In the genomic region with DNA sequence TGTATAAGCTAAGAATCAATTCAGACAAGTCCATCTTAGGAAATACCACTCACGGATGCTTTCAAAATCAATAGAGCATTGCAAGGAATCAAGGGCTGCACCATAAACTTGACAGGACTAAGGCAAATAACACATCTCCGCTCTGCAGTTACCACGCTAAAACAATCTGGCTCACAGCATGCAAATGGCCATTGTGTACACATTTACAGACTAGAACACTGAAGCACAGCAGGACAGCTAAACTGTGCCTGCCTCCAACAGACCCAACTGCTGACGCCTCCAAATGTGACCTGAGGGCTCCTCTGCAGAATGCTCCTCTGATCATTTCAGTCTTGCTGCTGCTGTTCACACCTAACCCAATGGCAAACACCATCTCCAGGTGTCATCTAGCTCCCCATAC, we compare ENCODE assay signal across 19 cellular contexts.
DNase-seq lines count a peak whose midpoint lies in the region; ATAC-seq and TF ChIP-seq lines count a peak whose summit lies in the region.
"Had no signal": no experiment of that assay in that cellular context is flagged by ENCODE, and none has a peak within 500 bp of the region (broad histone marks: within the 10 kb centered on the region; RNA-seq: fewer than 3 reads in every experiment).

No MANE protein-coding gene starts in this region.

- H3K4me1 ChIP-seq in HEK293 (ENCODE audit: control insufficient read depth, insufficient read depth, low read length): peaks cover 20% of the 10 kb centered on the region
- H3K4me1 ChIP-seq: foreskin keratinocyte had no signal

- H3K9me3 ChIP-seq in HEK293 (ENCODE audit: control insufficient read depth, insufficient read depth, low read depth, low read length): no peaks in the 10 kb centered on the region
- H3K9me3 ChIP-seq: testis had no signal

- no peaks in the 10 kb centered on the region for H3K36me3 ChIP-seq in HEK293 (ENCODE audit: control insufficient read depth in 2 of 2, insufficient read depth in 1 of 2, low read length in 2 of 2)

- H3K4me3 ChIP-seq in AG10803 (ENCODE audit: low read length) (no peak overlapping the region), HEK293 (ENCODE audit: low read depth, low read length) (no peak overlapping the region), astrocyte of the spinal cord (ENCODE audit: low read depth, low read length) (no peak overlapping the region)
- H3K4me3 ChIP-seq: testis had no signal

- POLR2A ChIA-PET in HEK293 (lab: Yijun Ruan, JAX): interaction anchor here (1.5 kb wide), 1 partner anchor 105 kb away, joined by 15 read pairs; the partner anchor contains the start of gene MEX3B

- TF ChIP-seq CTCF in AG10803 (conservative IDR thresholded peaks at IDR 0.05; ENCODE audit: low read length) (no peak), HEK293 (tag by site-specific recombination; IDR thresholded peaks at IDR 0.05) (no peak), astrocyte of the spinal cord (IDR thresholded peaks at IDR 0.05; ENCODE audit: low read depth, low read length) (no peak), GM13976 (IDR thresholded peaks at IDR 0.05; ENCODE audit: borderline replicate concordance, control extremely low read depth, extremely low read depth, insufficient read depth, missing control alignments) (no peak)

- ATAC-seq in GM18519 (IDR thresholded peaks at IDR 0.05; ENCODE audit: low FRiP score, unreplicated experiment): no peak
- ATAC-seq: CD8-positive, alpha-beta T cell; stimulated activated memory B cell treated with anti-CD40 and anti-IgM and Interleukin-4, amounts not matched to agents 10 μg/mL and 1 μg/mL and 100 μg/mL, for 72 hours had no signal

- DNase-seq in AG10803 (ENCODE audit: low read depth) (peak; percentile 1), NCI-H2227 treated with DMSO at 0.1 percent for 48 hours (lab: John Stamatoyannopoulos, UW) (peak; percentile 72), astrocyte of the spinal cord (ENCODE audit: low read depth, low spot score) (peak; percentile 6), GM13976 (ENCODE audit: low spot score) (no peak), Ammon's horn (ENCODE audit: low spot score) (no peak)
- DNase-seq in activated CD4-positive, alpha-beta T cell treated with anti-CD3 and anti-CD28 coated beads, Interleukin-2, amount 50 U/mL, for 1 hour: no peak
- DNase-seq: activated CD4-positive, alpha-beta T cell treated with anti-CD3 and anti-CD28 coated beads for 48 hours; activated CD8-positive, alpha-beta memory T cell treated with anti-CD3 and anti-CD28 coated beads, Interleukin-2, amount 50 U/mL, for 4 hours; activated effector memory CD4-positive, alpha-beta T cell treated with Interleukin-2 at 50 U/mL for 16 hours; caudate nucleus; CD8-positive, alpha-beta T cell; hypothalamus; kidney; NCI-H1694 treated with DMSO at 0.1 percent for 48 hours; testis had no signal

- CTCF ChIA-PET in HEK293 (lab: Yijun Ruan, JAX): interaction anchor here (0.5 to 2.7 kb wide), 3 partner anchors 17 to 531 kb away, joined by 3 to 14 read pairs (median 4); no protein-coding TSS in a partner anchor

- in situ Hi-C loops in astrocyte of the spinal cord (cut with HindIII; ENCODE audit: low sequenced_read_pairs) (no loop called here), GM13976 (cut with MboI; ENCODE audit: low sequenced_read_pairs, unreplicated experiment) (loop anchor here (25.0 kb wide), 1 partner anchor 454 kb away; no protein-coding TSS in a partner anchor)

- H3K27ac ChIP-seq in HEK293 (ENCODE audit: extremely low read depth, low read depth, low read length): no peak overlapping the region; the same call in 1 of the 2 replicates
- H3K27ac ChIP-seq: foreskin keratinocyte, testis had no signal

TF ChIP-seq in HEK293, 187 proteins besides CTCF, POLR2A, EP300 and RAD21 (continues in another document):
- TF ChIP-seq OSR2 (tag by site-specific recombination; IDR thresholded peaks at IDR 0.05) (peak; percentile 77), BCL11B (tag by site-specific recombination; IDR thresholded peaks at IDR 0.05; ENCODE audit: low read depth) (no peak), ZNF341 (tag by site-specific recombination; IDR thresholded peaks at IDR 0.05; ENCODE audit: low read depth) (0 out of 2 replicates have a peak, but pooled peaks have one; percentile 21), ZNF2 (tag by site-specific recombination; IDR thresholded peaks at IDR 0.05) (0 out of 2 replicates have a peak, but pooled peaks have one; percentile 25), ZNF335 (tag by site-specific recombination; conservative IDR thresholded peaks at IDR 0.05) (peak; percentile 29; the same call in 1 of the 2 replicates), OVOL3 (tag by site-specific recombination; IDR thresholded peaks at IDR 0.05) (peak; percentile 60; the same call in 1 of the 2 replicates), ZBTB1 (tag by site-specific recombination; IDR thresholded peaks at IDR 0.05) (peak; percentile 29; the same call in 1 of the 2 replicates), FEZF1 (tag by site-specific recombination; IDR thresholded peaks at IDR 0.05) (peak; percentile 97), SP7 (tag by site-specific recombination; IDR thresholded peaks at IDR 0.05) (peak; percentile 91), ZSCAN30 (tag by site-specific recombination; IDR thresholded peaks at IDR 0.05) (peak; percentile 87), GFI1B (tag by site-specific recombination; IDR thresholded peaks at IDR 0.05) (peak; percentile 89; the same call in 1 of the 2 replicates), ZNF488 (tag by site-specific recombination; IDR thresholded peaks at IDR 0.05) (no peak), ZNF529 (tag by site-specific recombination; IDR thresholded peaks at IDR 0.05; ENCODE audit: insufficient replicate concordance) (no peak)
- TF ChIP-seq, protein P1, sequence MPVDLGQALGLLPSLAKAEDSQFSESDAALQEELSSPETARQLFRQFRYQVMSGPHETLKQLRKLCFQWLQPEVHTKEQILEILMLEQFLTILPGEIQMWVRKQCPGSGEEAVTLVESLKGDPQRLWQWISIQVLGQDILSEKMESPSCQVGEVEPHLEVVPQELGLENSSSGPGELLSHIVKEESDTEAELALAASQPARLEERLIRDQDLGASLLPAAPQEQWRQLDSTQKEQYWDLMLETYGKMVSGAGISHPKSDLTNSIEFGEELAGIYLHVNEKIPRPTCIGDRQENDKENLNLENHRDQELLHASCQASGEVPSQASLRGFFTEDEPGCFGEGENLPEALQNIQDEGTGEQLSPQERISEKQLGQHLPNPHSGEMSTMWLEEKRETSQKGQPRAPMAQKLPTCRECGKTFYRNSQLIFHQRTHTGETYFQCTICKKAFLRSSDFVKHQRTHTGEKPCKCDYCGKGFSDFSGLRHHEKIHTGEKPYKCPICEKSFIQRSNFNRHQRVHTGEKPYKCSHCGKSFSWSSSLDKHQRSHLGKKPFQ (tag by site-specific recombination; IDR thresholded peaks at IDR 0.05): peak; percentile 90
- TF ChIP-seq, protein P2, sequence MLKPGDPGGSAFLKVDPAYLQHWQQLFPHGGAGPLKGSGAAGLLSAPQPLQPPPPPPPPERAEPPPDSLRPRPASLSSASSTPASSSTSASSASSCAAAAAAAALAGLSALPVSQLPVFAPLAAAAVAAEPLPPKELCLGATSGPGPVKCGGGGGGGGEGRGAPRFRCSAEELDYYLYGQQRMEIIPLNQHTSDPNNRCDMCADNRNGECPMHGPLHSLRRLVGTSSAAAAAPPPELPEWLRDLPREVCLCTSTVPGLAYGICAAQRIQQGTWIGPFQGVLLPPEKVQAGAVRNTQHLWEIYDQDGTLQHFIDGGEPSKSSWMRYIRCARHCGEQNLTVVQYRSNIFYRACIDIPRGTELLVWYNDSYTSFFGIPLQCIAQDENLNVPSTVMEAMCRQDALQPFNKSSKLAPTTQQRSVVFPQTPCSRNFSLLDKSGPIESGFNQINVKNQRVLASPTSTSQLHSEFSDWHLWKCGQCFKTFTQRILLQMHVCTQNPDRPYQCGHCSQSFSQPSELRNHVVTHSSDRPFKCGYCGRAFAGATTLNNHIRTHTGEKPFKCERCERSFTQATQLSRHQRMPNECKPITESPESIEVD (tag by site-specific recombination; IDR thresholded peaks at IDR 0.05): peak; percentile 80
- TF ChIP-seq, protein P3, sequence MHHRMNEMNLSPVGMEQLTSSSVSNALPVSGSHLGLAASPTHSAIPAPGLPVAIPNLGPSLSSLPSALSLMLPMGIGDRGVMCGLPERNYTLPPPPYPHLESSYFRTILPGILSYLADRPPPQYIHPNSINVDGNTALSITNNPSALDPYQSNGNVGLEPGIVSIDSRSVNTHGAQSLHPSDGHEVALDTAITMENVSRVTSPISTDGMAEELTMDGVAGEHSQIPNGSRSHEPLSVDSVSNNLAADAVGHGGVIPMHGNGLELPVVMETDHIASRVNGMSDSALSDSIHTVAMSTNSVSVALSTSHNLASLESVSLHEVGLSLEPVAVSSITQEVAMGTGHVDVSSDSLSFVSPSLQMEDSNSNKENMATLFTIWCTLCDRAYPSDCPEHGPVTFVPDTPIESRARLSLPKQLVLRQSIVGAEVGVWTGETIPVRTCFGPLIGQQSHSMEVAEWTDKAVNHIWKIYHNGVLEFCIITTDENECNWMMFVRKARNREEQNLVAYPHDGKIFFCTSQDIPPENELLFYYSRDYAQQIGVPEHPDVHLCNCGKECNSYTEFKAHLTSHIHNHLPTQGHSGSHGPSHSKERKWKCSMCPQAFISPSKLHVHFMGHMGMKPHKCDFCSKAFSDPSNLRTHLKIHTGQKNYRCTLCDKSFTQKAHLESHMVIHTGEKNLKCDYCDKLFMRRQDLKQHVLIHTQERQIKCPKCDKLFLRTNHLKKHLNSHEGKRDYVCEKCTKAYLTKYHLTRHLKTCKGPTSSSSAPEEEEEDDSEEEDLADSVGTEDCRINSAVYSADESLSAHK (tag by site-specific recombination; IDR thresholded peaks at IDR 0.05): peak; percentile 59

Comparison
In these comparisons a context has a peak if more than half of its experiments do, and no peak if none do; other contexts are left out.
1. DNase-seq: peak in AG10803 (single experiment), NCI-H2227 treated with DMSO at 0.1 percent for 48 hours (single experiment) and astrocyte of the spinal cord (single experiment); none in activated CD4-positive, alpha-beta T cell treated with anti-CD3 and anti-CD28 coated beads, Interleukin-2, amount 50 U/mL, for 1 hour (single experiment), GM13976 (single experiment) and Ammon's horn (single experiment).